ENCODE assay signal across 19 cellular contexts in the genomic region with DNA sequence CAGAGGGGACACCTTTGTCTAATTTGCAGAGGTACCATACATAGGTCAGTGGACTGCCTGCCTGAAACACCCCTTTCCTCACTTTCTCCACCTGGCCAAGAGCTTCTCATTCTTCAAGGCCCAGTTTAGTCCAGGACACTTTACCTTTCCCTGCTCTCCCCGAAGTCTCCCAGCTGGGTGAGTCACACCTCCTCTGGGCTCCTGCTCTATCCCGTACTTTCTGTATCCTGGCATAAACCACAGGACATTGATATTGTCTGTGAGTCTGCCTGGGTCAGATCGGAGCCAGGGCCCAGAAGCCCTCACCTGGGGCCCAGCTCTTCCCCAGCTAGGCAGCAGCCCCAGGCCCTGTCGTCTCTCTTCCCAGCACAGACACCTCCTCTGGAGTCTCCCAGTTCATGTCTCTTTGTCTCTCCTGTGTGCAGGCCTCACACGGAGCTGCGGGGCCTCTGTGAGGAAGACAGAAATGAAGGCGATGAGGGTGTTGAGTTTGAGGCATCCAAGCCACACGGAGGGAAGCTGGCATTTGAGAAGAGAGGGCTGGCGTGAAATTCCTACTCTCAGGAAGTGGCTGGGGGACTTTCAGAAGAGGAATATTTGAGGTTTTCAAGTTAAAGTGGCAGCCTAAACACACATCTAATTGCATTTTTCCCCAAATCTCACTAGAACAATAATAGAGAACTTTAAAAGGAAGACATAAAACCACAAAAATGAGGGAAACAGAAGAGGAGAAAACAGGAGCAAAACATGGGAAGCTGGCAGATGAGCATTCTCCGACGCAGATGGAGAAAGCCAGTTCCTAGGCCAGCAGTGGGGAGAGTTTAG.
DNase-seq lines count a peak whose midpoint lies in the region; TF ChIP-seq lines count a peak whose summit lies in the region.
"Had no signal": no experiment of that assay in that cellular context is flagged by ENCODE, and none has a peak within 500 bp of the region (broad histone marks: within the 10 kb centered on the region; RNA-seq: fewer than 3 reads in every experiment).

No MANE protein-coding gene starts in this region.

- H3K36me3 ChIP-seq in SJSA1, result no peaks in the 10 kb centered on the region
- H3K36me3 ChIP-seq: spleen, thoracic aorta had no signal

- peaks cover 42% of the 10 kb centered on the region for H3K4me1 ChIP-seq in SJSA1 (replicated peaks)

- DNase-seq in GM03348 (ENCODE audit: low spot score) (peak; percentile 69), SJSA1 (ENCODE audit: low read depth in 1 of 2, low spot score in 2 of 2) (peak; percentile 81 to 94), glomerular visceral epithelial cell (ENCODE audit: extremely low spot score) (peak; percentile 57), posterior vena cava (ENCODE audit: low spot score) (peak; percentile 32), germinal center (ENCODE audit: low spot score) (no peak), NCI-H1694 (lab: John Stamatoyannopoulos, UW) (no peak), GM13976 (ENCODE audit: low spot score) (no peak), NCI-H524 treated with DMSO at 0.1 percent for 48 hours (lab: John Stamatoyannopoulos, UW) (no peak)
- DNase-seq: activated CD4-positive, CD25-positive, alpha-beta regulatory T cell; activated naive CD8-positive, alpha-beta T cell treated with anti-CD3 and anti-CD28 coated beads, Interleukin-2, amount 50 U/mL, for 24 hours; C1 segment of cervical spinal cord; cerebellar nuclear complex; DMS153; endodermal cell; NCI-H146; SHP77 treated with DMSO at 0.1 percent for 48 hours; spleen; T-helper 2 cell had no signal

- intact Hi-C loops in posterior vena cava (cut with DNase I), result loop anchor here in 1 of 2 donors (10.0 kb wide), 1 partner anchor 94 kb away; the partner anchor contains the start of gene SDC1

- no peak for TF ChIP-seq CTCF in GM13976 (IDR thresholded peaks at IDR 0.05; ENCODE audit: borderline replicate concordance, control extremely low read depth, extremely low read depth, insufficient read depth, missing control alignments)

- H3K9me3 ChIP-seq in SJSA1 (replicated peaks), result no peaks in the 10 kb centered on the region
- H3K9me3 ChIP-seq: spleen, thoracic aorta had no signal

- H3K27me3 ChIP-seq in SJSA1 (replicated peaks), result no peaks in the 10 kb centered on the region

- H3K4me3 ChIP-seq in SJSA1, result no peak overlapping the region
- H3K4me3 ChIP-seq: spleen, thoracic aorta had no signal

- in situ Hi-C loops in GM13976 (cut with MboI; ENCODE audit: low sequenced_read_pairs, unreplicated experiment), result loop anchor here (10.0 to 25.0 kb wide), 2 partner anchors 94 to 506 kb away; partner anchors contain the start of gene SDC1

- H3K27ac ChIP-seq in SJSA1, result peak overlapping the region; percentile 73
- H3K27ac ChIP-seq: spleen, thoracic aorta had no signal

Comparison
In these comparisons a context has a peak if more than half of its experiments do, and no peak if none do; other contexts are left out.
1. DNase-seq: peak in GM03348 (single experiment), SJSA1 (2 of 2), glomerular visceral epithelial cell (single experiment) and posterior vena cava (single experiment); none in germinal center (single experiment), NCI-H1694 (single experiment), GM13976 (single experiment) and NCI-H524 treated with DMSO at 0.1 percent for 48 hours (single experiment).